ENCODE assay signal across 1 cellular context in the genomic region with DNA sequence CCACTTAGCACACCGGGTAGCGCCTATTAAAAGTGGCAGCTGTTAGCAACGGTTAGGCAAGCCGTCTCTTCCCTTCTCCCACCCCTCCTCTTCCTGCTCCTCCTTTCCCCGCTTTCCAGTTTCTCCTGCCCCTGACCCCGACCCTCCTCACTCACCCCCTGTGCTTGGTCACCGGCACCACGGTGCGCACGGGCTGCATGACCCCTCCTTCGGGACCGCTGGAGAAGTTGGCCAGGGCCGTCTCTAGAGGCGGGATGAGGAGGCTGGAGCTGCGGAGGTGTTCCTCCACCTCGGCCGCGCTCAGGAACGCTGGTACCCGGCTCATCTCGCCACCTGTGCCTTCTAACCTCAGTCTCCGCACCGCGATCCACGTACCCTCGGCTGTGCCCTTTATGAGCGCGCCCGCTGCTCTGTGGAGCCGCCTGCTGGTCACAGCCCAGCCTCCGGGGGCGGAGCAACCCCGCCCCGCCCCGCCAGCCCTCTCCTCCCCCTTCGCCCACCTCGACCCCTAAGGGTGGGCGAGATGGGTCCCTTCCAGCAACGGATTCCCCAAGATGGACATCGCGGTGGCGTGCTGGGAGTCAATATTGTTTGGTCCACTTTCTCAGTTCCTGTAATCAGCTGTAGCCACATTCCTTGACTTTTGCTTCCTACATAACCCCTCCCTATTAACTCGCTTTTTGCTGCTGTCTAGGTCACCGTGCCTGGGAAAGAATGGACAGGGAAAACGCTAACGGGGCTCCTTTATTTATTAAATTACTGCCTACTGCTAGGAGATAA.
TF ChIP-seq lines count a peak whose summit lies in the region.

A gene (minus strand): TSS at position 364 of the 780 bp plus-strand sequence. CDS start 39 bp downstream, at position 325.

TF ChIP-seq in A549, 52 proteins besides CTCF, POLR2A, EP300 and RAD21 (continued from another document):
- TF ChIP-seq, protein P1, sequence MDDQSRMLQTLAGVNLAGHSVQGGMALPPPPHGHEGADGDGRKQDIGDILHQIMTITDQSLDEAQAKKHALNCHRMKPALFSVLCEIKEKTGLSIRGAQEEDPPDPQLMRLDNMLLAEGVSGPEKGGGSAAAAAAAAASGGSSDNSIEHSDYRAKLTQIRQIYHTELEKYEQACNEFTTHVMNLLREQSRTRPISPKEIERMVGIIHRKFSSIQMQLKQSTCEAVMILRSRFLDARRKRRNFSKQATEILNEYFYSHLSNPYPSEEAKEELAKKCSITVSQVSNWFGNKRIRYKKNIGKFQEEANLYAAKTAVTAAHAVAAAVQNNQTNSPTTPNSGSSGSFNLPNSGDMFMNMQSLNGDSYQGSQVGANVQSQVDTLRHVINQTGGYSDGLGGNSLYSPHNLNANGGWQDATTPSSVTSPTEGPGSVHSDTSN (IDR thresholded peaks at IDR 0.05): no peak
